ENCODE assay signal across 18 cellular contexts in genomic region chr16:82152641-82153094, GRCh38. TPM values are rescaled to one million over a fixed set of nuclear protein-coding genes. Genes with fewer than 3 reads are reported as not detected.
DNase-seq lines count a peak whose midpoint lies in the region; ATAC-seq and TF ChIP-seq lines count a peak whose summit lies in the region.
"Had no signal": no experiment of that assay in that cellular context is flagged by ENCODE, and none has a peak within 500 bp of the region (broad histone marks: within the 10 kb centered on the region; RNA-seq: fewer than 3 reads in every experiment).

No MANE protein-coding gene starts in this region.

- H3K4me1 ChIP-seq in Karpas-422 (ENCODE audit: low read length) = peaks cover 3% of the 10 kb centered on the region
- H3K4me1 ChIP-seq in psoas muscle = no peaks in the 10 kb centered on the region
- H3K4me1 ChIP-seq: BE2C had no signal

- no peak overlapping the region for H3K9ac ChIP-seq in Karpas-422 (ENCODE audit: low read length)

- H3K9me3 Mint-ChIP-seq in HFFc6 (no peaks in the 10 kb centered on the region), nephron progenitor cell (peaks cover 25% of the 10 kb centered on the region), endothelial cell (ENCODE audit: unreplicated experiment) (no peaks in the 10 kb centered on the region)
- H3K9me3 Mint-ChIP-seq: immature natural killer cell, memory B cell had no signal

- DNase-seq in COLO668 (lab: John Stamatoyannopoulos, UW; ENCODE audit: unreplicated experiment) (peak; percentile 57), HFFc6 (peak; percentile 8), astrocyte of the spinal cord (ENCODE audit: low read depth, low spot score) (peak; percentile 70), nephron progenitor cell (no peak), Karpas-422 (no peak), endothelial cell (ENCODE audit: low spot score) (no peak), psoas muscle (no peak)
- DNase-seq: BE2C; DMS79 treated with DMSO at 0.1 percent for 48 hours; effector memory CD4-positive, alpha-beta T cell; immature natural killer cell; NCI-H1436; NCI-H446 treated with DMSO at 0.1 percent for 48 hours; nucleus accumbens had no signal

- H4K20me1 ChIP-seq in Karpas-422 (ENCODE audit: insufficient read depth, low read depth, low read length) = no peaks in the 10 kb centered on the region

- H3K4me3 ChIP-seq in astrocyte of the spinal cord (ENCODE audit: low read depth, low read length) (no peak overlapping the region), Karpas-422 (ENCODE audit: low read length) (no peak overlapping the region), psoas muscle (no peak overlapping the region)
- H3K4me3 ChIP-seq: breast epithelium, gastroesophageal sphincter had no signal

- no peak overlapping the region for H3K4me2 ChIP-seq in Karpas-422 (ENCODE audit: low read depth, low read length, poor library complexity, severe bottlenecking)

- H3K27ac ChIP-seq in Karpas-422 (ENCODE audit: low read length) (no peak overlapping the region), psoas muscle (no peak overlapping the region)
- H3K27ac ChIP-seq: breast epithelium, gastroesophageal sphincter had no signal

- H3K27me3 Mint-ChIP-seq in HFFc6 (ENCODE audit: insufficient read depth) (no peaks in the 10 kb centered on the region), nephron progenitor cell (ENCODE audit: low read depth, poor library complexity) (no peaks in the 10 kb centered on the region), endothelial cell (ENCODE audit: unreplicated experiment) (peaks cover 2% of the 10 kb centered on the region)
- H3K27me3 Mint-ChIP-seq: memory B cell had no signal

- intact Hi-C loops in psoas muscle (cut with DNase I) = no loop called here

- H3K36me3 ChIP-seq in Karpas-422 (ENCODE audit: insufficient read depth, low read length) (peaks cover 21% of the 10 kb centered on the region), psoas muscle (ENCODE audit: insufficient read depth in 1 of 2, low read depth in 1 of 2) (peaks cover 0 to 13% of the 10 kb centered on the region in 2 donors)
- H3K36me3 ChIP-seq: breast epithelium had no signal

- H2AFZ ChIP-seq in Karpas-422 (ENCODE audit: low read length) = no peak overlapping the region

- H3K27ac Mint-ChIP-seq in HFFc6 (0 out of 2 replicates have a peak overlapping the region, but pooled peaks have one; percentile 16), nephron progenitor cell (peak overlapping the region; percentile 86), endothelial cell (ENCODE audit: unreplicated experiment) (no peak overlapping the region)
- H3K27ac Mint-ChIP-seq: immature natural killer cell, memory B cell had no signal

- WGBS in psoas muscle, 3 donors = 85 to 89% (median 89%) methylated on average over 8 of the region's 8 CpGs

- in situ Hi-C loops in astrocyte of the spinal cord (cut with HindIII; ENCODE audit: low sequenced_read_pairs) = no loop called here

- ATAC-seq in psoas muscle (no peak), HG03039 (IDR thresholded peaks at IDR 0.05; ENCODE audit: unreplicated experiment) (no peak)
- ATAC-seq: gastroesophageal sphincter had no signal

- H3K9me2 ChIP-seq in Karpas-422 (replicated peaks; ENCODE audit: insufficient read depth, low read length) = no peaks in the 10 kb centered on the region

- H3K36me3 Mint-ChIP-seq in HFFc6 (ENCODE audit: low read depth) = peaks cover 6% of the 10 kb centered on the region
- H3K36me3 Mint-ChIP-seq in nephron progenitor cell (ENCODE audit: low read depth) = peaks cover 82% of the 10 kb centered on the region
- H3K36me3 Mint-ChIP-seq in endothelial cell (ENCODE audit: low read depth, unreplicated experiment) = peaks cover 15% of the 10 kb centered on the region

- TF ChIP-seq CTCF in HFFc6 (IDR thresholded peaks at IDR 0.05) (no peak), astrocyte of the spinal cord (IDR thresholded peaks at IDR 0.05; ENCODE audit: low read depth, low read length) (no peak), nephron progenitor cell (IDR thresholded peaks at IDR 0.05) (no peak), endothelial cell (IDR thresholded peaks at IDR 0.05; ENCODE audit: unreplicated experiment) (no peak), psoas muscle (IDR thresholded peaks at IDR 0.05) (no peak)

- H3K79me2 ChIP-seq in Karpas-422 (ENCODE audit: low read length) = peaks cover 57% of the 10 kb centered on the region

- H3K9me3 ChIP-seq in Karpas-422 (ENCODE audit: low read length) = no peaks in the 10 kb centered on the region
- H3K9me3 ChIP-seq in psoas muscle = no peaks in the 10 kb centered on the region
- H3K9me3 ChIP-seq: BE2C, breast epithelium, gastroesophageal sphincter had no signal

- H3K27me3 ChIP-seq in Karpas-422 (ENCODE audit: low read length) (no peaks in the 10 kb centered on the region), psoas muscle (ENCODE audit: insufficient read depth in 3 of 3, low read length in 2 of 3) (no peaks in the 10 kb centered on the region)
- H3K27me3 ChIP-seq: BE2C, breast epithelium, gastroesophageal sphincter had no signal

- H3K4me1 Mint-ChIP-seq in HFFc6 (ENCODE audit: low read depth) = peaks cover 22% of the 10 kb centered on the region
- peaks cover 25% of the 10 kb centered on the region for H3K4me1 Mint-ChIP-seq in nephron progenitor cell
- H3K4me1 Mint-ChIP-seq in endothelial cell (ENCODE audit: unreplicated experiment) = no peaks in the 10 kb centered on the region

- H3K4me3 Mint-ChIP-seq in HFFc6 (no peak overlapping the region; the same call in 1 of the 2 replicates), nephron progenitor cell (no peak overlapping the region), endothelial cell (ENCODE audit: unreplicated experiment) (no peak overlapping the region)
- H3K4me3 Mint-ChIP-seq: immature natural killer cell, memory B cell had no signal

RNA-seq across cellular contexts. Expression of gene MPHOSPH6, which starts 17.4 kb away (rescaled TPM):
- 10 to 100 TPM; 22.8 to 32.1 (median 24.7) TPM for total RNA-seq in HFFc6 (2021; fragmentation: NEBNext Ultra II Directional; extraction: Animal tissue kit (Norgen Biotek cat#: 25700))
- total RNA-seq in Karpas-422 (2014; rRNA removed; shearing (Covaris generic); ENCODE audit: low replicate concordance) = 22.2 and 31.2 TPM in 2 replicates
- total RNA-seq in endothelial cell (ENCODE audit: unreplicated experiment) (18.5 TPM), psoas muscle (10 to 100 TPM in 1 of 4 donors, 1 to 10 TPM in 3; 5.3 to 11.8 (median 8.9) TPM)
- polyA plus RNA-seq in psoas muscle = 10 to 100 TPM; 14.8 to 38.4 (median 22.7) TPM

Comparison
In these comparisons a context has a peak if more than half of its experiments do, and no peak if none do; other contexts are left out.
1. DNase-seq: peak in COLO668 (single experiment), HFFc6 (single experiment) and astrocyte of the spinal cord (single experiment); none in nephron progenitor cell (single experiment), Karpas-422 (single experiment), endothelial cell (single experiment) and psoas muscle (0 of 2).